Comparison of ENCODE assay signal across 10 cellular contexts in genomic region chr13:46119883-46120614, GRCh38.
DNase-seq lines count a peak whose midpoint lies in the region; ATAC-seq and TF ChIP-seq lines count a peak whose summit lies in the region.
"Had no signal": no experiment of that assay in that cellular context is flagged by ENCODE, and none has a peak within 500 bp of the region (broad histone marks: within the 10 kb centered on the region; RNA-seq: fewer than 3 reads in every experiment).

No MANE protein-coding gene starts in this region.

- H3K36me3 ChIP-seq in NT2/D1 (ENCODE audit: insufficient read depth, insufficient read length, low read length): no peaks in the 10 kb centered on the region

- peak in 2 of 3 experiments; percentile 24 to 35 for DNase-seq in NCI-H1417 (lab: John Stamatoyannopoulos, UW)
- no peak for DNase-seq in NCI-H1417 treated with DMSO at 0.1 percent for 48 hours (lab: John Stamatoyannopoulos, UW)
- DNase-seq in NT2/D1 (ENCODE audit: low read depth, low spot score): peak; percentile 20
- DNase-seq in epithelial cell of esophagus (ENCODE audit: low read depth): peak; percentile 60
- DNase-seq in retinal pigment epithelial cell (ENCODE audit: low read depth): peak; percentile 52
- no peak for DNase-seq in NCI-H774 (lab: John Stamatoyannopoulos, UW)
- DNase-seq in GM13976 (ENCODE audit: low spot score): no peak
- DNase-seq: activated CD4-positive, alpha-beta T cell treated with anti-CD3 and anti-CD28 coated beads, Interleukin-2, amount 10 ng/mL, durations not matched to agents 7 days and 5 days; NCI-H1092 had no signal

- 0 out of 2 replicates have a peak, but pooled peaks cover 3% of the 10 kb centered on the region for H3K9me3 ChIP-seq in NT2/D1 (ENCODE audit: insufficient read depth, low read length)

- H3K4me3 ChIP-seq in NT2/D1 (ENCODE audit: insufficient read length, low read depth) (no peak overlapping the region), epithelial cell of esophagus (ENCODE audit: low read length) (no peak overlapping the region), retinal pigment epithelial cell (ENCODE audit: low read length) (no peak overlapping the region)

- ATAC-seq in GM19463 (IDR thresholded peaks at IDR 0.05; ENCODE audit: unreplicated experiment): no peak

- TF ChIP-seq CTCF in epithelial cell of esophagus (IDR thresholded peaks at IDR 0.05; ENCODE audit: insufficient read depth, low read depth, low read length, missing control alignments) (no peak), retinal pigment epithelial cell (conservative IDR thresholded peaks at IDR 0.05; ENCODE audit: low read depth, low read length) (no peak), GM13976 (IDR thresholded peaks at IDR 0.05; ENCODE audit: borderline replicate concordance, control extremely low read depth, extremely low read depth, insufficient read depth, missing control alignments) (no peak)

- in situ Hi-C loops in GM13976 (cut with MboI; ENCODE audit: low sequenced_read_pairs, unreplicated experiment): loop anchor here (25.0 kb wide), 1 partner anchor 308 kb away; no protein-coding TSS in a partner anchor

- no peaks in the 10 kb centered on the region for H3K27me3 ChIP-seq in NT2/D1 (ENCODE audit: insufficient read depth, insufficient read length)

- no peak overlapping the region for H3K9ac ChIP-seq in NT2/D1 (ENCODE audit: insufficient read length, low read depth)

- H3K4me1 ChIP-seq in NT2/D1 (ENCODE audit: insufficient read depth, insufficient read length): peaks cover 2% of the 10 kb centered on the region

Comparison
In these comparisons a context has a peak if more than half of its experiments do, and no peak if none do; other contexts are left out.
1. DNase-seq: peak in NCI-H1417 (2 of 3), NT2/D1 (single experiment), epithelial cell of esophagus (single experiment) and retinal pigment epithelial cell (single experiment); none in NCI-H1417 treated with DMSO at 0.1 percent for 48 hours (single experiment), NCI-H774 (single experiment) and GM13976 (single experiment).